Comparison of ENCODE assay signal across 32 cellular contexts in the genomic region with DNA sequence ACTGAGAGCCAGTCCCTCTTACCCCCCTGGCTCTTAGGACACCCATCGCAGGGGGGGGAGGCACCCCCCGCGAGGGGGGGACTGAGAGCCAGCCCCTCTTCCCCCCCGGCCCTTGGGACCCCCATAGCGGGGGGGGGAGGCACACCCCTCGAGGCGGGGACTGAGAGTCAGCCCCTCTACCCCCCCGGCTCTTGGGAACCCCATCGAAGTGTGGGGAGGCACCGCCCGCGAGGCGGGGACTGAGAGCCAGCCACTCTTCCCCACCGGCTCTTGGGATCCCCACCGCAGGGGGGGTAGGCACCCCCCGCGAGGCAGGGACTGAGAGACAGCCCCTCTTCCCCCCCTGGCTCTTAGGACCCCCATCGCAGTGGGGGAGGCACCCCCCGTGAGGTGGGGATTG.
"Had no signal": no experiment of that assay in that cellular context is flagged by ENCODE, and none has a peak within 500 bp of the region (broad histone marks: within the 10 kb centered on the region; RNA-seq: fewer than 3 reads in every experiment).

No MANE protein-coding gene starts in this region.

- H3K9me3 ChIP-seq: adrenal gland, body of pancreas, breast epithelium had no signal

- H3K27ac ChIP-seq: adrenal gland, body of pancreas, brain microvascular endothelial cell, breast epithelium, VCaP had no signal

- H3K4me3 ChIP-seq: adrenal gland, body of pancreas, breast epithelium had no signal

- DNase-seq: activated B cell treated with CpG ODN at 0.5 μM for 24 hours; activated CD4-positive, alpha-beta memory T cell treated with anti-CD3 and anti-CD28 coated beads for 36 hours; activated CD4-positive, alpha-beta T cell treated with anti-CD3 and anti-CD28 coated beads for 4 hours; activated CD4-positive, alpha-beta T cell treated with anti-CD3 and anti-CD28 coated beads, Interleukin-2, amount 10 ng/mL, durations not matched to agents 24 days and 14 days; activated CD4-positive, alpha-beta T cell treated with anti-CD3 and anti-CD28 coated beads, Interleukin-2, amount 50 U/mL, for 1 hour; activated CD4-positive, alpha-beta T cell treated with anti-CD3 and anti-CD28 coated beads, Interleukin-2, amount 50 U/mL, for 4 hours; activated CD4-positive, CD25-positive, alpha-beta regulatory T cell treated with anti-CD3 and anti-CD28 coated beads, Interleukin-2, amount 50 U/mL, for 72 hours; activated CD8-positive, alpha-beta memory T cell treated with anti-CD3 and anti-CD28 coated beads, Interleukin-2, amount 50 U/mL, for 4 hours; activated CD8-positive, alpha-beta T cell treated with anti-CD3 and anti-CD28 coated beads for 36 hours; activated effector memory CD4-positive, alpha-beta T cell treated with anti-CD3 and anti-CD28 coated beads, Interleukin-2, amount 50 U/mL, for 16 hours; activated gamma-delta T cell treated with Interleukin-2 at 50 U/mL for 16 hours; activated naive CD4-positive, alpha-beta T cell; activated naive CD4-positive, alpha-beta T cell treated with anti-CD3 and anti-CD28 coated beads for 36 hours; activated naive CD4-positive, alpha-beta T cell treated with anti-CD3 and anti-CD28 coated beads, Interleukin-2, amount 50 U/mL, for 16 hours; activated naive CD8-positive, alpha-beta T cell treated with anti-CD3 and anti-CD28 coated beads for 36 hours; activated T-cell treated with anti-CD3 and anti-CD28 coated beads for 4 hours; activated T-cell treated with anti-CD3 and anti-CD28 coated beads, Interleukin-2, amount 50 U/mL, for 1 hour; activated T-cell treated with anti-CD3 and anti-CD28 coated beads, Interleukin-2, amount 50 U/mL, for 4 hours; activated T-cell treated with anti-CD3 and anti-CD28 coated beads, Interleukin-2, amount 50 U/mL, for 72 hours; adrenal gland; amniotic stem cell; aorta; body of pancreas; brain microvascular endothelial cell; central memory CD4-positive, alpha-beta T cell; T-helper 1 cell; T-helper 2 cell; T-helper 9 cell had no signal

- H3K27me3 ChIP-seq: body of pancreas had no signal

- H3K4me1 ChIP-seq: breast epithelium had no signal

- ATAC-seq: activated CD8-positive, alpha-beta T cell treated with anti-CD3 and anti-CD28 coated beads for 36 hours; activated naive CD4-positive, alpha-beta T cell treated with anti-CD3 and anti-CD28 coated beads, Interleukin-2, amount 50 U/mL, for 72 hours; activated T-cell treated with anti-CD3 and anti-CD28 coated beads, Interleukin-2, amount 50 U/mL, for 4 hours; activated T-cell treated with anti-CD3 and anti-CD28 coated beads, Interleukin-2, amount 50 U/mL, for 72 hours; activated T-helper 17 cell treated with anti-CD3 and anti-CD28 coated beads, Interleukin-2, amount 50 U/mL, for 72 hours; body of pancreas had no signal

- H3K36me3 ChIP-seq: adrenal gland, brain microvascular endothelial cell, breast epithelium had no signal
